17 cellular contexts compared by ENCODE assay signal in genomic region chr13:112983042-112983305, GRCh38. TPM values are rescaled to one million over a fixed set of nuclear protein-coding genes. Genes with fewer than 3 reads are reported as not detected.
A peak's percentile ranks its signal among the peaks of the same experiment; 100 is the strongest.
DNase-seq lines count a peak whose midpoint lies in the region; ATAC-seq and TF ChIP-seq lines count a peak whose summit lies in the region.
"Had no signal": no experiment of that assay in that cellular context is flagged by ENCODE, and none has a peak within 500 bp of the region (broad histone marks: within the 10 kb centered on the region; RNA-seq: fewer than 3 reads in every experiment).

No MANE protein-coding gene starts in this region.

- H3K9me3 ChIP-seq in right cardiac atrium (ENCODE audit: control insufficient read depth, low read length) (no peaks in the 10 kb centered on the region), gastrocnemius medialis (no peaks in the 10 kb centered on the region)

- H3K27me3 Mint-ChIP-seq in WTC11 (ENCODE audit: low read depth) = no peaks in the 10 kb centered on the region
- H3K27me3 Mint-ChIP-seq: CD4-positive, alpha-beta T cell had no signal

- H3K27ac ChIP-seq in right cardiac atrium (ENCODE audit: low read length) (peak overlapping the region; percentile 4), gastrocnemius medialis (peak overlapping the region in 3 of 4 donors; percentile 75 to 78 (median 77))
- H3K27ac ChIP-seq: KMS-11 had no signal

- peaks cover 3% of the 10 kb centered on the region; the same call in 1 of the 2 replicates for H3K9me3 Mint-ChIP-seq in WTC11
- H3K9me3 Mint-ChIP-seq: CD4-positive, alpha-beta T cell had no signal

- H3K4me3 ChIP-seq in right cardiac atrium (ENCODE audit: low read length) (no peak overlapping the region), gastrocnemius medialis (peak overlapping the region; percentile 31 to 59 (median 43))

- 72% methylated on average over 5 of the region's 5 CpGs for WGBS in right cardiac atrium

- DNase-seq in COLO668 (lab: John Stamatoyannopoulos, UW; ENCODE audit: unreplicated experiment) = peak; percentile 48
- DNase-seq in WTC11 (ENCODE audit: low spot score) = no peak
- DNase-seq in right cardiac atrium = no peak
- DNase-seq in gastrocnemius medialis = no peak
- DNase-seq in SHP77 (lab: John Stamatoyannopoulos, UW) = no peak
- DNase-seq in effector CD4-positive, alpha-beta T cell = no peak
- DNase-seq in NCI-H2107 (lab: John Stamatoyannopoulos, UW) = no peak
- DNase-seq: ACHN; CD4-positive, alpha-beta T cell; GOT3; MM.1S; NCI-H1105 treated with DMSO at 0.1 percent for 48 hours; NCI-H187 treated with DMSO at 0.1 percent for 48 hours; NCI-H2171 treated with DMSO at 0.1 percent for 48 hours had no signal

- peaks cover 2% of the 10 kb centered on the region for H3K36me3 Mint-ChIP-seq in WTC11

- in situ Hi-C loops in gastrocnemius medialis (cut with MboI; ENCODE audit: low sequenced_read_pairs in 4 of 4) = no loop called here

- CTCF ChIA-PET in WTC11 (lab: Charles Lee) = interaction anchor here (0.9 to 4.0 kb wide), 3 partner anchors 14 to 47 kb away, joined by 3 to 13 read pairs (median 4); partner anchors contain the start of gene MCF2L

- TF ChIP-seq CTCF in WTC11 (IDR thresholded peaks at IDR 0.05) = no peak
- no peak for TF ChIP-seq CTCF in gastrocnemius medialis (IDR thresholded peaks at IDR 0.05 in 4 of 5, conservative IDR thresholded peaks at IDR 0.05 in 1 of 5)

- intact Hi-C loops in right cardiac atrium (cut with DNase I) (no loop called here), gastrocnemius medialis (cut with DNase I; ENCODE audit: low total_unique reads) (no loop called here)

- peaks cover 4% of the 10 kb centered on the region for H3K4me1 Mint-ChIP-seq in WTC11

- no peak overlapping the region for H3K4me3 Mint-ChIP-seq in WTC11
- H3K4me3 Mint-ChIP-seq: B cell had no signal

- H3K27me3 ChIP-seq in right cardiac atrium (ENCODE audit: control insufficient read depth, insufficient read depth) = no peaks in the 10 kb centered on the region
- peaks cover 0 to 3% (median 0%) of the 10 kb centered on the region in 3 donors for H3K27me3 ChIP-seq in gastrocnemius medialis

- no peaks in the 10 kb centered on the region for H3K36me3 ChIP-seq in gastrocnemius medialis

- H3K27ac Mint-ChIP-seq in WTC11 = peak overlapping the region; percentile 60; the same call in 1 of the 2 replicates
- H3K27ac Mint-ChIP-seq: B cell; CD4-positive, alpha-beta T cell had no signal

- no peak for TF ChIP-seq POLR2A in gastrocnemius medialis (IDR thresholded peaks at IDR 0.05)

- ATAC-seq in WTC11 (no peak), right cardiac atrium (no peak), gastrocnemius medialis (no peak), GM19328 (IDR thresholded peaks at IDR 0.05; ENCODE audit: unreplicated experiment) (no peak)

- POLR2A ChIA-PET in WTC11 (lab: Charles Lee) = interaction anchor here (1.0 kb wide), 1 partner anchor 12 kb away, joined by 3 read pairs; no protein-coding TSS in a partner anchor

- H3K4me1 ChIP-seq in right cardiac atrium (ENCODE audit: control insufficient read depth, insufficient read depth, low read length) (no peaks in the 10 kb centered on the region), gastrocnemius medialis (no peaks in the 10 kb centered on the region)

TF ChIP-seq in WTC11, 78 proteins besides CTCF, POLR2A, EP300 and RAD21 (continues in another document):
- no peak for TF ChIP-seq TCF7 (CRISPR knock-in tag; IDR thresholded peaks at IDR 0.05; ENCODE audit: low read depth)
- no peak for TF ChIP-seq RELA (CRISPR knock-in tag; IDR thresholded peaks at IDR 0.05; ENCODE audit: borderline replicate concordance)
- no peak for TF ChIP-seq CREB1 (CRISPR knock-in tag; IDR thresholded peaks at IDR 0.05)
- no peak for TF ChIP-seq NR3C1 (CRISPR knock-in tag; conservative IDR thresholded peaks at IDR 0.05; ENCODE audit: low read depth)
- no peak for TF ChIP-seq ZBTB43 (CRISPR knock-in tag; IDR thresholded peaks at IDR 0.05)
- TF ChIP-seq, protein P1, sequence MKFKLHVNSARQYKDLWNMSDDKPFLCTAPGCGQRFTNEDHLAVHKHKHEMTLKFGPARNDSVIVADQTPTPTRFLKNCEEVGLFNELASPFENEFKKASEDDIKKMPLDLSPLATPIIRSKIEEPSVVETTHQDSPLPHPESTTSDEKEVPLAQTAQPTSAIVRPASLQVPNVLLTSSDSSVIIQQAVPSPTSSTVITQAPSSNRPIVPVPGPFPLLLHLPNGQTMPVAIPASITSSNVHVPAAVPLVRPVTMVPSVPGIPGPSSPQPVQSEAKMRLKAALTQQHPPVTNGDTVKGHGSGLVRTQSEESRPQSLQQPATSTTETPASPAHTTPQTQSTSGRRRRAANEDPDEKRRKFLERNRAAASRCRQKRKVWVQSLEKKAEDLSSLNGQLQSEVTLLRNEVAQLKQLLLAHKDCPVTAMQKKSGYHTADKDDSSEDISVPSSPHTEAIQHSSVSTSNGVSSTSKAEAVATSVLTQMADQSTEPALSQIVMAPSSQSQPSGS (CRISPR knock-in tag; IDR thresholded peaks at IDR 0.05; ENCODE audit: borderline replicate concordance, low read depth) = no peak
- TF ChIP-seq, protein P2, sequence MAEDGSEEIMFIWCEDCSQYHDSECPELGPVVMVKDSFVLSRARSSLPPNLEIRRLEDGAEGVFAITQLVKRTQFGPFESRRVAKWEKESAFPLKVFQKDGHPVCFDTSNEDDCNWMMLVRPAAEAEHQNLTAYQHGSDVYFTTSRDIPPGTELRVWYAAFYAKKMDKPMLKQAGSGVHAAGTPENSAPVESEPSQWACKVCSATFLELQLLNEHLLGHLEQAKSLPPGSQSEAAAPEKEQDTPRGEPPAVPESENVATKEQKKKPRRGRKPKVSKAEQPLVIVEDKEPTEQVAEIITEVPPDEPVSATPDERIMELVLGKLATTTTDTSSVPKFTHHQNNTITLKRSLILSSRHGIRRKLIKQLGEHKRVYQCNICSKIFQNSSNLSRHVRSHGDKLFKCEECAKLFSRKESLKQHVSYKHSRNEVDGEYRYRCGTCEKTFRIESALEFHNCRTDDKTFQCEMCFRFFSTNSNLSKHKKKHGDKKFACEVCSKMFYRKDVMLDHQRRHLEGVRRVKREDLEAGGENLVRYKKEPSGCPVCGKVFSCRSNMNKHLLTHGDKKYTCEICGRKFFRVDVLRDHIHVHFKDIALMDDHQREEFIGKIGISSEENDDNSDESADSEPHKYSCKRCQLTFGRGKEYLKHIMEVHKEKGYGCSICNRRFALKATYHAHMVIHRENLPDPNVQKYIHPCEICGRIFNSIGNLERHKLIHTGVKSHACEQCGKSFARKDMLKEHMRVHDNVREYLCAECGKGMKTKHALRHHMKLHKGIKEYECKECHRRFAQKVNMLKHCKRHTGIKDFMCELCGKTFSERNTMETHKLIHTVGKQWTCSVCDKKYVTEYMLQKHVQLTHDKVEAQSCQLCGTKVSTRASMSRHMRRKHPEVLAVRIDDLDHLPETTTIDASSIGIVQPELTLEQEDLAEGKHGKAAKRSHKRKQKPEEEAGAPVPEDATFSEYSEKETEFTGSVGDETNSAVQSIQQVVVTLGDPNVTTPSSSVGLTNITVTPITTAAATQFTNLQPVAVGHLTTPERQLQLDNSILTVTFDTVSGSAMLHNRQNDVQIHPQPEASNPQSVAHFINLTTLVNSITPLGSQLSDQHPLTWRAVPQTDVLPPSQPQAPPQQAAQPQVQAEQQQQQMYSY (CRISPR knock-in tag; IDR thresholded peaks at IDR 0.05) = no peak
- no peak for TF ChIP-seq E2F4 (CRISPR knock-in tag; IDR thresholded peaks at IDR 0.05; ENCODE audit: borderline replicate concordance, low read depth)

RNA-seq across cellular contexts. Expression of gene MCF2L, which starts 14.0 kb away (rescaled TPM):
- total RNA-seq in WTC11 (2021) = 34.8 to 35.4 TPM (median 34.9 TPM) in 3 replicates
- 10 to 100 TPM; 18.0 to 47.5 (median 27.4) TPM for total RNA-seq in right cardiac atrium
- polyA plus RNA-seq in right cardiac atrium = 33.2 TPM
- 10 to 100 TPM; 16.1 to 21.2 (median 19.4) TPM for total RNA-seq in gastrocnemius medialis
